Comparison of ENCODE assay signal across 24 cellular contexts in genomic region chr9:99309540-99309939, GRCh38.
"Had no signal": no experiment of that assay in that cellular context is flagged by ENCODE, and none has a peak within 500 bp of the region (broad histone marks: within the 10 kb centered on the region; RNA-seq: fewer than 3 reads in every experiment).

No MANE protein-coding gene starts in this region.

- FAIRE-seq: endometrium, frontal cortex, keratinocyte had no signal

- ATAC-seq: effector memory CD8-positive, alpha-beta T cell; left ventricle myocardium superior; lower lobe of right lung; natural killer cell; psoas muscle; right cardiac atrium; stimulated activated effector memory CD8-positive, alpha-beta T cell treated with anti-CD3 and anti-CD28 coated beads, Interleukin-12 subunit alpha, Interleukin-12 subunit beta, amount 100 ng/mL, for 72 hours; upper lobe of right lung had no signal

- H3K9me3 ChIP-seq: lower lobe of right lung, ovary, psoas muscle, sigmoid colon, thoracic aorta, tibial nerve, upper lobe of right lung, uterus had no signal

- H3K27ac ChIP-seq: lower lobe of right lung, ovary, psoas muscle, sigmoid colon, thoracic aorta, tibial nerve, upper lobe of right lung, uterus had no signal

- H3K9me3 Mint-ChIP-seq: effector memory CD8-positive, alpha-beta T cell; natural killer cell; stimulated activated effector memory CD8-positive, alpha-beta T cell treated with anti-CD3 and anti-CD28 coated beads, Interleukin-12 subunit alpha, Interleukin-12 subunit beta, amount 100 ng/mL, for 72 hours; stimulated activated naive CD8-positive, alpha-beta T cell treated with anti-CD3 and anti-CD28 coated beads, Interleukin-15, Interleukin-2, amounts not matched to agents 100 ng/mL and 50 ng/mL, for 24 hours had no signal

- H3K27me3 ChIP-seq: ovary, sigmoid colon, tibial nerve, upper lobe of right lung, uterus had no signal

- H3K36me3 Mint-ChIP-seq: natural killer cell; stimulated activated effector memory CD8-positive, alpha-beta T cell treated with anti-CD3 and anti-CD28 coated beads, Interleukin-12 subunit alpha, Interleukin-12 subunit beta, amount 100 ng/mL, for 72 hours had no signal

- H3K4me3 ChIP-seq: lower lobe of right lung, ovary, psoas muscle, sigmoid colon, thoracic aorta, tibial nerve, upper lobe of right lung, uterus had no signal

- H3K4me3 Mint-ChIP-seq: effector memory CD8-positive, alpha-beta T cell; natural killer cell; stimulated activated effector memory CD8-positive, alpha-beta T cell treated with anti-CD3 and anti-CD28 coated beads, Interleukin-12 subunit alpha, Interleukin-12 subunit beta, amount 100 ng/mL, for 72 hours; stimulated activated naive CD8-positive, alpha-beta T cell treated with anti-CD3 and anti-CD28 coated beads, Interleukin-15, Interleukin-2, amounts not matched to agents 100 ng/mL and 50 ng/mL, for 24 hours had no signal

- H3K4me1 Mint-ChIP-seq: natural killer cell; stimulated activated effector memory CD8-positive, alpha-beta T cell treated with anti-CD3 and anti-CD28 coated beads, Interleukin-12 subunit alpha, Interleukin-12 subunit beta, amount 100 ng/mL, for 72 hours had no signal

- DNase-seq: cortex of kidney; effector memory CD8-positive, alpha-beta T cell; erythroblast; head of caudate nucleus; left ventricle myocardium superior; lower lobe of right lung; natural killer cell; occipital lobe; ovary; posterior cingulate gyrus; psoas muscle; right cardiac atrium; sigmoid colon; stimulated activated CD4-positive, alpha-beta T cell treated with anti-CD3 and anti-CD28 coated beads, Interleukin-2, amount 100 ng/mL, for 24 hours; stimulated activated CD4-positive, alpha-beta T cell treated with anti-CD3 and anti-CD28 coated beads, Interleukin-4, amount 100 ng/mL, for 24 hours; upper lobe of right lung; uterus had no signal

- H3K4me1 ChIP-seq: lower lobe of right lung, psoas muscle, sigmoid colon, tibial nerve, upper lobe of right lung, uterus had no signal

- H3K36me3 ChIP-seq: lower lobe of right lung, ovary, sigmoid colon, thoracic aorta, tibial nerve, upper lobe of right lung, uterus had no signal

- H3K27ac Mint-ChIP-seq: effector memory CD8-positive, alpha-beta T cell; natural killer cell; stimulated activated effector memory CD8-positive, alpha-beta T cell treated with anti-CD3 and anti-CD28 coated beads, Interleukin-12 subunit alpha, Interleukin-12 subunit beta, amount 100 ng/mL, for 72 hours; stimulated activated naive CD8-positive, alpha-beta T cell treated with anti-CD3 and anti-CD28 coated beads, Interleukin-15, Interleukin-2, amounts not matched to agents 100 ng/mL and 50 ng/mL, for 24 hours had no signal
